ENCODE assay signal across 1 cellular context in genomic region chr3:101828289-101828688, GRCh38.
TF ChIP-seq lines count a peak whose summit lies in the region.

No MANE protein-coding gene starts in this region.

TF ChIP-seq in H1, 55 proteins besides CTCF, POLR2A, EP300 and RAD21 (continued from another document):
- TF ChIP-seq HDAC2 (IDR thresholded peaks at IDR 0.05; ENCODE audit: borderline replicate concordance in 1 of 2, low read depth in 2 of 2, low read length in 2 of 2) (no peak), USF2 (IDR thresholded peaks at IDR 0.05; ENCODE audit: low read length) (no peak), CHD1 (IDR thresholded peaks at IDR 0.05; ENCODE audit: low read depth, low read length) (no peak), SP4 (IDR thresholded peaks at IDR 0.05; ENCODE audit: low read length) (no peak), EGR1 (IDR thresholded peaks at IDR 0.05; ENCODE audit: borderline replicate concordance, low read depth, low read length) (no peak), SUZ12 (IDR thresholded peaks at IDR 0.05; ENCODE audit: low read length) (no peak)
